Comparison of ENCODE assay signal across 10 cellular contexts in the genomic region with DNA sequence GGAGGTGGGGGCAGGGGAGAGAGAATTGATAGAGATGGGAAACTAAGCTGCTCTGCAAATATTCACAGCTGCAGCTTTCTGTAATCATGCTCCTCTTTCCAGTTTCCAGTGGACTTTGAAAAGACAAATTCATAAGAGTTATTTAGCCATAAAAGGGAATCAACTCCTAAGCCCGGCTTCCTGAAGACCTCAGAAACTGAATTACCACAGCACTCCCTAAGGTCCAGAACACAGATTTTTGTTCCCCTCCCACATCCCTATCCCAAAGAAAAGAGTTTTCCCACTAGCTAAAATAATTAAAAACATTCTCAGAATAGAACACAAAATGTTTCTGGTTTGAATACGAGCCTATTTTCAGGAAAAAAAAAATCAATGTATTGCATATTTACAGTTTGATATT.
"Had no signal": no experiment of that assay in that cellular context is flagged by ENCODE, and none has a peak within 500 bp of the region (broad histone marks: within the 10 kb centered on the region; RNA-seq: fewer than 3 reads in every experiment).

No MANE protein-coding gene starts in this region.

- ATAC-seq: natural killer cell treated with Interleukin-12 subunit alpha and Interleukin-12 subunit beta and Interleukin-15 and Interleukin-18, amount 100 ng/mL, for 72 hours; stimulated activated effector memory CD8-positive, alpha-beta T cell treated with anti-CD3 and anti-CD28 coated beads, Interleukin-12 subunit alpha, Interleukin-12 subunit beta, amount 100 ng/mL, for 72 hours had no signal

- DNase-seq: activated CD4-positive, alpha-beta memory T cell treated with anti-CD3 and anti-CD28 coated beads for 36 hours; activated gamma-delta T cell; activated T-cell treated with anti-CD3 and anti-CD28 coated beads, Interleukin-2, amount 50 U/mL, for 48 hours; anterior cingulate cortex; hypothalamus; small intestine; T1000 had no signal

- H3K27ac ChIP-seq: VCaP had no signal
